ENCODE assay signal across 13 cellular contexts in genomic region chr2:173079968-173080860, GRCh38. TPM values are rescaled to one million over a fixed set of nuclear protein-coding genes. Genes with fewer than 3 reads are reported as not detected.
DNase-seq lines count a peak whose midpoint lies in the region; ATAC-seq and TF ChIP-seq lines count a peak whose summit lies in the region.
"Had no signal": no experiment of that assay in that cellular context is flagged by ENCODE, and none has a peak within 500 bp of the region (broad histone marks: within the 10 kb centered on the region; RNA-seq: fewer than 3 reads in every experiment).

No MANE protein-coding gene starts in this region.

- no peak overlapping the region for H3K27ac Mint-ChIP-seq in activated CD4-positive, alpha-beta memory T cell treated with anti-CD3 and anti-CD28 coated beads, Interleukin-2, amount 10 ng/mL, durations not matched to agents 7 days and 5 days
- H3K27ac Mint-ChIP-seq: activated naive CD4-positive, alpha-beta T cell treated with anti-CD3 and anti-CD28 coated beads, Interleukin-2, amount 10 ng/mL, durations not matched to agents 7 days and 5 days had no signal

- peaks cover 7% of the 10 kb centered on the region for H3K36me3 Mint-ChIP-seq in activated CD4-positive, alpha-beta memory T cell treated with anti-CD3 and anti-CD28 coated beads, Interleukin-2, amount 10 ng/mL, durations not matched to agents 7 days and 5 days (ENCODE audit: low read depth)
- H3K36me3 Mint-ChIP-seq: activated naive CD4-positive, alpha-beta T cell treated with anti-CD3 and anti-CD28 coated beads, Interleukin-2, amount 10 ng/mL, durations not matched to agents 7 days and 5 days had no signal

- peak; percentile 79 for ATAC-seq in Panc1
- no peak for ATAC-seq in HG03280 (IDR thresholded peaks at IDR 0.05; ENCODE audit: unreplicated experiment)

- peak overlapping the region in 1 of 2 experiments; percentile 26; a peak in 2 of 4 replicates for H3K4me3 ChIP-seq in Panc1 (ENCODE audit: low read depth in 2 of 2, low read length in 2 of 2)
- H3K4me3 ChIP-seq in sigmoid colon: no peak overlapping the region
- H3K4me3 ChIP-seq: right atrium auricular region, suprapubic skin had no signal

- 84 to 92% methylated on average over 6 of the region's 6 CpGs for WGBS in sigmoid colon, 2 donors

- H3K36me3 ChIP-seq in Panc1 (ENCODE audit: control insufficient read depth, insufficient read depth, low read length) (peaks cover 2% of the 10 kb centered on the region), sigmoid colon (no peaks in the 10 kb centered on the region)
- H3K36me3 ChIP-seq: right atrium auricular region, suprapubic skin had no signal

- peak in 1 of 4 donors; percentile 12 for TF ChIP-seq EP300 in sigmoid colon (IDR thresholded peaks at IDR 0.05)

- peak overlapping the region; percentile 100 for H3K27ac ChIP-seq in Panc1 (ENCODE audit: low read length)
- H3K27ac ChIP-seq in epithelial cell of prostate: peak overlapping the region; percentile 70
- H3K27ac ChIP-seq in sigmoid colon: peak overlapping the region; percentile 39 to 99 (median 96)
- H3K27ac ChIP-seq: right atrium auricular region, suprapubic skin had no signal

- intact Hi-C loops in Panc1 (cut with micrococcal nuclease; ENCODE audit: unreplicated experiment) (loop anchor here (2.0 kb wide), 1 partner anchor 53 kb away; no protein-coding TSS in a partner anchor), sigmoid colon (cut with DNase I) (no loop called here)

- TF ChIP-seq CTCF in Panc1 (IDR thresholded peaks at IDR 0.05) (no peak), sigmoid colon (IDR thresholded peaks at IDR 0.05) (no peak)

- POLR2A ChIA-PET in Panc1 (lab: Charles Lee): interaction anchor here (0.6 to 1.4 kb wide), 9 partner anchors 10 to 524 kb away, joined by 3 to 10 read pairs (median 4); partner anchors contain the start of gene PDK1
- POLR2A ChIA-PET in activated CD4-positive, alpha-beta memory T cell treated with anti-CD3 and anti-CD28 coated beads, Interleukin-2, amount 10 ng/mL, durations not matched to agents 7 days and 5 days (lab: Charles Lee): no interaction called here

- in situ Hi-C loops in Panc1 (cut with HindIII; ENCODE audit: low pct_unique_long_range_greater_than_20kb, low sequenced_read_pairs): no loop called here

- CTCF ChIA-PET in Panc1 (lab: Charles Lee): interaction anchor here (0.7 to 1.9 kb wide), 3 partner anchors 11 to 131 kb away, joined by 3 to 7 read pairs (median 5); no protein-coding TSS in a partner anchor
- CTCF ChIA-PET in activated CD4-positive, alpha-beta memory T cell treated with anti-CD3 and anti-CD28 coated beads, Interleukin-2, amount 10 ng/mL, durations not matched to agents 7 days and 5 days (lab: Charles Lee): no interaction called here

- H3K4me3 Mint-ChIP-seq in activated CD4-positive, alpha-beta memory T cell treated with anti-CD3 and anti-CD28 coated beads, Interleukin-2, amount 10 ng/mL, durations not matched to agents 7 days and 5 days: no peak overlapping the region
- H3K4me3 Mint-ChIP-seq: activated naive CD4-positive, alpha-beta T cell treated with anti-CD3 and anti-CD28 coated beads, Interleukin-2, amount 10 ng/mL, durations not matched to agents 7 days and 5 days had no signal

- DNase-seq in GM03348 (ENCODE audit: low spot score) (peak; percentile 50), Panc1 (ENCODE audit: low read depth, low spot score) (peak; percentile 93), epithelial cell of prostate (ENCODE audit: low read depth, low spot score) (peak; percentile 86), sigmoid colon (no peak), ecto neural progenitor cell (ENCODE audit: low spot score) (no peak)
- DNase-seq in activated effector memory CD4-positive, alpha-beta T cell treated with anti-CD3 and anti-CD28 coated beads, Interleukin-2, amount 50 U/mL, for 16 hours: no peak
- no peak for DNase-seq in activated CD4-positive, alpha-beta memory T cell treated with anti-CD3 and anti-CD28 coated beads, Interleukin-2, amount 10 ng/mL, durations not matched to agents 7 days and 5 days
- DNase-seq: activated CD4-positive, alpha-beta T cell treated with anti-CD3 and anti-CD28 coated beads, Interleukin-2, amount 50 U/mL, for 48 hours; activated naive CD4-positive, alpha-beta T cell treated with anti-CD3 and anti-CD28 coated beads, Interleukin-2, amount 10 ng/mL, durations not matched to agents 7 days and 5 days; NCI-H187 had no signal

- H3K9me3 ChIP-seq in Panc1 (ENCODE audit: control insufficient read depth, insufficient read depth, low read depth, low read length) (no peaks in the 10 kb centered on the region), sigmoid colon (no peaks in the 10 kb centered on the region)
- H3K9me3 ChIP-seq: right atrium auricular region, suprapubic skin had no signal

- peaks cover 15% of the 10 kb centered on the region for H3K4me1 Mint-ChIP-seq in activated CD4-positive, alpha-beta memory T cell treated with anti-CD3 and anti-CD28 coated beads, Interleukin-2, amount 10 ng/mL, durations not matched to agents 7 days and 5 days

- H3K27me3 Mint-ChIP-seq in activated CD4-positive, alpha-beta memory T cell treated with anti-CD3 and anti-CD28 coated beads, Interleukin-2, amount 10 ng/mL, durations not matched to agents 7 days and 5 days: peaks cover 16% of the 10 kb centered on the region

- no peak for TF ChIP-seq POLR2A in sigmoid colon (IDR thresholded peaks at IDR 0.05)

- no TSS peak for BruUV-seq in Panc1 (replicated peaks; lab: Mats Ljungman, UMichigan)

- H3K27me3 ChIP-seq in Panc1 (ENCODE audit: control insufficient read depth, insufficient read depth, low read length) (no peaks in the 10 kb centered on the region), sigmoid colon (no peaks in the 10 kb centered on the region)
- H3K27me3 ChIP-seq: right atrium auricular region, suprapubic skin had no signal

- peaks cover 73% of the 10 kb centered on the region for H3K4me1 ChIP-seq in Panc1 (ENCODE audit: control insufficient read depth, insufficient read depth, low read length)
- H3K4me1 ChIP-seq in sigmoid colon: peaks cover 0 to 60% (median 46%) of the 10 kb centered on the region in 4 donors

- H3K9me3 Mint-ChIP-seq in activated CD4-positive, alpha-beta memory T cell treated with anti-CD3 and anti-CD28 coated beads, Interleukin-2, amount 10 ng/mL, durations not matched to agents 7 days and 5 days: no peaks in the 10 kb centered on the region
- H3K9me3 Mint-ChIP-seq: activated naive CD4-positive, alpha-beta T cell treated with anti-CD3 and anti-CD28 coated beads, Interleukin-2, amount 10 ng/mL, durations not matched to agents 7 days and 5 days had no signal

RNA-seq across cellular contexts. Expression of gene MAP3K20, which starts 4.6 kb away (rescaled TPM):
- total RNA-seq in Panc1 (2021; ENCODE audit: unreplicated experiment): 121 TPM
- 60.5 TPM for polyA plus RNA-seq in Panc1 (2012; ENCODE audit: insufficient read length)
- 100 to 1,000 TPM; 189 to 255 (median 219) TPM for total RNA-seq in sigmoid colon
- polyA plus RNA-seq in sigmoid colon: 10 to 100 TPM in 1 of 3 donors, 1 to 10 TPM in 2; 6.2 to 29.6 (median 9.6) TPM
- total RNA-seq in activated CD4-positive, alpha-beta memory T cell treated with anti-CD3 and anti-CD28 coated beads, Interleukin-2, amount 10 ng/mL, durations not matched to agents 7 days and 5 days: 10 to 100 TPM; 13.7 to 15.2 TPM

Comparison
In these comparisons a context has a peak if more than half of its experiments do, and no peak if none do; other contexts are left out.
1. DNase-seq: peak in GM03348 (single experiment), Panc1 (single experiment) and epithelial cell of prostate (single experiment); none in sigmoid colon (single experiment), activated effector memory CD4-positive, alpha-beta T cell treated with anti-CD3 and anti-CD28 coated beads, Interleukin-2, amount 50 U/mL, for 16 hours (single experiment), activated CD4-positive, alpha-beta memory T cell treated with anti-CD3 and anti-CD28 coated beads, Interleukin-2, amount 10 ng/mL, durations not matched to agents 7 days and 5 days (single experiment) and ecto neural progenitor cell (single experiment).
2. Peak in every context shown above with its lines, with median percentiles within 50 percentile points of each other: H3K27ac ChIP-seq.